15 cellular contexts compared by ENCODE assay signal in genomic region chr13:101649490-101650126, GRCh38.
DNase-seq lines count a peak whose midpoint lies in the region; ATAC-seq and TF ChIP-seq lines count a peak whose summit lies in the region.
"Had no signal": no experiment of that assay in that cellular context is flagged by ENCODE, and none has a peak within 500 bp of the region (broad histone marks: within the 10 kb centered on the region; RNA-seq: fewer than 3 reads in every experiment).

No MANE protein-coding gene starts in this region.

- H3K4me3 ChIP-seq in mammary epithelial cell (replicated peaks in 1 of 3; ENCODE audit: insufficient read depth in 1 of 3, low read depth in 2 of 3, low read length in 3 of 3) (no peak overlapping the region), liver (ENCODE audit: low read depth in 1 of 3, low read length in 3 of 3) (no peak overlapping the region), neuronal stem cell (ENCODE audit: low read length in 2 of 2) (no peak overlapping the region)
- H3K4me3 ChIP-seq: K562, left ventricle myocardium inferior, SK-N-MC, transverse colon had no signal

- H3K27me3 ChIP-seq in mammary epithelial cell (ENCODE audit: insufficient read depth, low read length) (no peaks in the 10 kb centered on the region), liver (ENCODE audit: control insufficient read depth in 4 of 4, insufficient read depth in 4 of 4, low read length in 3 of 4) (no peaks in the 10 kb centered on the region), neuronal stem cell (ENCODE audit: control insufficient read depth in 3 of 3, insufficient read depth in 3 of 3, low read depth in 1 of 3, low read length in 3 of 3) (peaks cover 0 to under 1% (median 0%) of the 10 kb centered on the region in 3 experiments)
- H3K27me3 ChIP-seq: transverse colon had no signal

- no peaks in the 10 kb centered on the region for H3K36me3 ChIP-seq in mammary epithelial cell (ENCODE audit: insufficient read depth, low read length)
- no peaks in the 10 kb centered on the region for H3K36me3 ChIP-seq in liver (ENCODE audit: control insufficient read depth in 4 of 4, insufficient read depth in 3 of 4, low read depth in 1 of 4, low read length in 3 of 4)
- no peaks in the 10 kb centered on the region for H3K36me3 ChIP-seq in neuronal stem cell (replicated peaks in 1 of 2; ENCODE audit: control insufficient read depth in 2 of 2, insufficient read depth in 2 of 2, low read length in 2 of 2)
- H3K36me3 ChIP-seq: left ventricle myocardium inferior, transverse colon had no signal

- peaks cover 5% of the 10 kb centered on the region for H3K4me1 ChIP-seq in mammary epithelial cell (ENCODE audit: insufficient read depth, low read length)
- H3K4me1 ChIP-seq in liver (ENCODE audit: control insufficient read depth in 4 of 4, insufficient read depth in 4 of 4, low read length in 3 of 4) = peaks cover 0 to 4% (median 0%) of the 10 kb centered on the region in 4 donors
- no peaks in the 10 kb centered on the region for H3K4me1 ChIP-seq in neuronal stem cell (ENCODE audit: control insufficient read depth in 2 of 2, insufficient read depth in 1 of 2, low read depth in 1 of 2, low read length in 2 of 2)
- H3K4me1 ChIP-seq: left ventricle myocardium inferior, transverse colon had no signal

- no peak for ATAC-seq in stimulated activated naive CD8-positive, alpha-beta T cell treated with anti-CD3 and anti-CD28 coated beads, Interleukin-15, Interleukin-2, amounts not matched to agents 100 U/mL and 50 U/mL, for 24 hours
- ATAC-seq in GM18519 (IDR thresholded peaks at IDR 0.05; ENCODE audit: low FRiP score, unreplicated experiment) = no peak
- ATAC-seq: activated naive CD4-positive, alpha-beta T cell treated with anti-CD3 and anti-CD28 coated beads, Interleukin-2, amount 50 U/mL, for 72 hours; K562 had no signal

- no peak overlapping the region for H3K9ac ChIP-seq in mammary epithelial cell (ENCODE audit: insufficient read depth, low read length)
- H3K9ac ChIP-seq in liver (ENCODE audit: low read depth in 1 of 2, low read length in 2 of 2) = peak overlapping the region in 1 of 2 donors; percentile 80
- H3K9ac ChIP-seq in neuronal stem cell (ENCODE audit: low read depth, low read length, poor library complexity) = no peak overlapping the region

- no peak overlapping the region for H3K23ac ChIP-seq in neuronal stem cell (ENCODE audit: low read depth, low read length, poor library complexity)

- no peaks in the 10 kb centered on the region for H3K79me2 ChIP-seq in mammary epithelial cell (ENCODE audit: insufficient read depth, low read length)

- no peak overlapping the region for H2BK5ac ChIP-seq in neuronal stem cell (ENCODE audit: low read length)

- H3K4me2 ChIP-seq in mammary epithelial cell (ENCODE audit: insufficient read depth, low read depth, low read length) (peak overlapping the region; percentile 74), neuronal stem cell (ENCODE audit: insufficient read depth, low read length, poor library complexity, severe bottlenecking) (no peak overlapping the region)

- H3K79me1 ChIP-seq in neuronal stem cell (ENCODE audit: low read depth, low read length) = no peaks in the 10 kb centered on the region

- H3K4ac ChIP-seq in neuronal stem cell (ENCODE audit: low read length) = no peak overlapping the region

- no peak for TF ChIP-seq CTCF in mammary epithelial cell (conservative IDR thresholded peaks at IDR 0.05 in 1 of 2, IDR thresholded peaks at IDR 0.05 in 1 of 2; ENCODE audit: extremely low read depth in 1 of 2, insufficient read depth in 1 of 2, low read depth in 1 of 2, low read length in 2 of 2)
- TF ChIP-seq CTCF in liver (IDR thresholded peaks at IDR 0.05; ENCODE audit: low read depth, low read length, missing input control) = no peak

- H2BK12ac ChIP-seq in neuronal stem cell (ENCODE audit: low read length) = no peak overlapping the region

- H4K20me1 ChIP-seq in mammary epithelial cell (ENCODE audit: insufficient read depth, low read length) = no peaks in the 10 kb centered on the region

- WGBS in mammary epithelial cell (ENCODE audit: low coverage, missing lambda C conversion rate) = 49% methylated on average over 3 of the region's 4 CpGs
- 43% methylated on average over 4 of the region's 4 CpGs for WGBS in liver
- no CpG with 5 or more reads among the region's 4 CpGs for WGBS in neuronal stem cell (ENCODE audit: extremely low coverage in 2 of 2, insufficient read length in 2 of 2, insufficient replicate concordance in 1 of 2), 2 donors

- in situ Hi-C loops in mammary epithelial cell (cut with MboI; ENCODE audit: low sequenced_read_pairs in 2 of 2) = no loop called here

- no peak overlapping the region for H4K91ac ChIP-seq in neuronal stem cell (ENCODE audit: low read depth, low read length, poor library complexity)

- H3K27ac ChIP-seq in mammary epithelial cell (ENCODE audit: insufficient read depth, low read depth, low read length) = no peak overlapping the region
- peak overlapping the region; percentile 73 to 85 for H3K27ac ChIP-seq in liver (ENCODE audit: low read depth in 1 of 2, low read length in 2 of 2)
- no peak overlapping the region for H3K27ac ChIP-seq in neuronal stem cell (replicated peaks; ENCODE audit: low read length)
- H3K27ac ChIP-seq: left ventricle myocardium inferior, SK-N-MC, transverse colon had no signal

- DNase-seq in AG08396 (ENCODE audit: low spot score) (peak; percentile 18), M059J (ENCODE audit: low read depth) (peak; percentile 77), mammary epithelial cell (peak; percentile 87), neuronal stem cell (ENCODE audit: low spot score) (no peak)
- DNase-seq in stimulated activated naive CD8-positive, alpha-beta T cell treated with anti-CD3 and anti-CD28 coated beads, Interleukin-15, Interleukin-2, amounts not matched to agents 100 U/mL and 50 U/mL, for 24 hours = no peak
- no peak for DNase-seq in activated CD4-positive, CD25-positive, alpha-beta regulatory T cell (lab: John Stamatoyannopoulos, UW)
- DNase-seq: activated CD4-positive, alpha-beta T cell treated with anti-CD3 and anti-CD28 coated beads, Interleukin-2, amount 10 ng/mL, durations not matched to agents 7 days and 5 days; left ventricle myocardium inferior; NCI-H446; transverse colon had no signal

- H2AFZ ChIP-seq in mammary epithelial cell (ENCODE audit: low read depth, low read length) = no peak overlapping the region
- no peak overlapping the region for H2AFZ ChIP-seq in neuronal stem cell (ENCODE audit: low read length)

- H2BK15ac ChIP-seq in neuronal stem cell (ENCODE audit: low read length) = no peak overlapping the region

- no peak overlapping the region for H4K8ac ChIP-seq in neuronal stem cell (ENCODE audit: low read depth, low read length)

- intact Hi-C loops in mammary epithelial cell (cut with micrococcal nuclease) = loop anchor here (2.0 to 10.0 kb wide), 2 partner anchors 57 to 195 kb away; partner anchors contain the start of gene ITGBL1

- H3K9me3 ChIP-seq in mammary epithelial cell (replicated peaks; ENCODE audit: insufficient read depth, low read length) = no peaks in the 10 kb centered on the region
- no peaks in the 10 kb centered on the region for H3K9me3 ChIP-seq in liver (ENCODE audit: control insufficient read depth in 4 of 4, low read length in 3 of 4)
- no peaks in the 10 kb centered on the region for H3K9me3 ChIP-seq in neuronal stem cell (replicated peaks in 1 of 2; ENCODE audit: control insufficient read depth in 2 of 2, insufficient read depth in 1 of 2, low read depth in 1 of 2, low read length in 2 of 2)
- H3K9me3 ChIP-seq: left ventricle myocardium inferior, transverse colon had no signal

- no peak overlapping the region for H3K18ac ChIP-seq in neuronal stem cell (ENCODE audit: low read length)

- H2AK5ac ChIP-seq in neuronal stem cell (ENCODE audit: low read depth, low read length) = no peak overlapping the region

- peak; percentile 41 to 54 for TF ChIP-seq RAD21 in liver (IDR thresholded peaks at IDR 0.05)

- CTCF ChIA-PET in mammary epithelial cell (lab: Charles Lee; ENCODE audit: low non-redundant PET) = no interaction called here

- dilution Hi-C loops in mammary epithelial cell (cut with HindIII; ENCODE audit: low sequenced_read_pairs) = no loop called here

- no TSS peak for BruUV-seq in mammary epithelial cell (replicated peaks; lab: Mats Ljungman, UMichigan)

- H3K14ac ChIP-seq in neuronal stem cell (ENCODE audit: low read length) = no peak overlapping the region

- H2BK120ac ChIP-seq in neuronal stem cell (ENCODE audit: low read depth, low read length) = no peak overlapping the region

TF ChIP-seq in liver, 16 proteins besides CTCF, POLR2A, EP300 and RAD21 (continues in another document):
- TF ChIP-seq RXRA (IDR thresholded peaks at IDR 0.05) = peak; percentile 46 to 74
- TF ChIP-seq HNF4A (conservative IDR thresholded peaks at IDR 0.05) = peak; percentile 80 to 87
- no peak for TF ChIP-seq FOXA1 (IDR thresholded peaks at IDR 0.05)
- TF ChIP-seq GABPA (IDR thresholded peaks at IDR 0.05 in 1 of 2, conservative IDR thresholded peaks at IDR 0.05 in 1 of 2) = no peak
- peak in 1 of 2 donors; percentile 61 for TF ChIP-seq EGR1 (IDR thresholded peaks at IDR 0.05; ENCODE audit: low read depth in 2 of 2)
- no peak for TF ChIP-seq TAF1 (conservative IDR thresholded peaks at IDR 0.05)
- TF ChIP-seq ZBTB33 (IDR thresholded peaks at IDR 0.05) = peak; percentile 57
- TF ChIP-seq HNF4G (IDR thresholded peaks at IDR 0.05) = peak; percentile 29
- peak; percentile 66 for TF ChIP-seq YY1 (IDR thresholded peaks at IDR 0.05)
- TF ChIP-seq NR2F2 (IDR thresholded peaks at IDR 0.05) = no peak
- peak; percentile 22 for TF ChIP-seq MAX (IDR thresholded peaks at IDR 0.05)
- TF ChIP-seq FOXA2 (IDR thresholded peaks at IDR 0.05) = peak; percentile 38

Comparison
In these comparisons a context has a peak if more than half of its experiments do, and no peak if none do; other contexts are left out.
1. DNase-seq: peak in AG08396 (single experiment), M059J (single experiment) and mammary epithelial cell (single experiment); none in stimulated activated naive CD8-positive, alpha-beta T cell treated with anti-CD3 and anti-CD28 coated beads, Interleukin-15, Interleukin-2, amounts not matched to agents 100 U/mL and 50 U/mL, for 24 hours (single experiment), activated CD4-positive, CD25-positive, alpha-beta regulatory T cell (0 of 4) and neuronal stem cell (single experiment).
2. H3K27ac ChIP-seq: peak in liver (2 of 2); none in mammary epithelial cell (single experiment) and neuronal stem cell (single experiment).